1 cellular context compared by ENCODE assay signal in the genomic region with DNA sequence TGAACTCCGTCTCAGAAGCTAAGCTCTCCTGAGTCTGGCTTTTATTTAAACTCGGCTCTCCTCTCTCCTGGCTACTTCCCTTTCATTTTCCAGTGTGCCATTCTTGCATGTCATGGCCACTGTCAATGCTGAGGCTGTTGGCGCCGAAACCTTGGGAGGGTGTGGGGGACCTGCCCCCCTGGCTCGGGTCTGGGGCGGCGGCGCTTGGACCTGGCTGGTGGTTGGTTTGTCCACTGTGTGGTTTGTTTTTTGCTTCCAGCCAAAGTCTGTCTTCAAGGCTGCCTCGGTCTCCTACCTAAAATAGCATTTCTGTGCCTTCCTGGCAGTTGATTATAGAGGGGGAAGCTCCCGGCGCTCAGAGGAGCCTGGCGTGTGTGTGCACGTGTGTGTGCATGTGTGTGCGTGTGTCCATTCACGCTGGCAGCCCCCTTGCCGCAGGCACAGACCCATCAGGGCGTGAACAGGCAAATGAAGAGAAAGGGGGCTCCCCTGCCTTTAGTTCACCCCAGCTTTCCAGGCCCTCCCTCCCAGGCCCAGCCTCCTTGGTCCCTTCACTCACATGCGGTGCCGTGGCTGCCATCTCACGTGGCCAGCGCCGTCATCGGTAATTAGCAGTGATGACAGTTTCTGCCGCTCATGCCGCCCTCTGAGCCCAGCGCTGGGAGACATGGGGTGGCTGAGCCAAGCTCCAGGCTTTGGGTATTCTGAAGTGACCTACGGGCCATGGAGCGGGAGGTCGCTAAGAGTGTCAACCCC.
TF ChIP-seq lines count a peak whose summit lies in the region.

No MANE protein-coding gene starts in this region.

TF ChIP-seq in K562, 482 proteins besides CTCF, POLR2A, EP300 and RAD21 (continued from another document and continues in another):
- TF ChIP-seq, protein P1, sequence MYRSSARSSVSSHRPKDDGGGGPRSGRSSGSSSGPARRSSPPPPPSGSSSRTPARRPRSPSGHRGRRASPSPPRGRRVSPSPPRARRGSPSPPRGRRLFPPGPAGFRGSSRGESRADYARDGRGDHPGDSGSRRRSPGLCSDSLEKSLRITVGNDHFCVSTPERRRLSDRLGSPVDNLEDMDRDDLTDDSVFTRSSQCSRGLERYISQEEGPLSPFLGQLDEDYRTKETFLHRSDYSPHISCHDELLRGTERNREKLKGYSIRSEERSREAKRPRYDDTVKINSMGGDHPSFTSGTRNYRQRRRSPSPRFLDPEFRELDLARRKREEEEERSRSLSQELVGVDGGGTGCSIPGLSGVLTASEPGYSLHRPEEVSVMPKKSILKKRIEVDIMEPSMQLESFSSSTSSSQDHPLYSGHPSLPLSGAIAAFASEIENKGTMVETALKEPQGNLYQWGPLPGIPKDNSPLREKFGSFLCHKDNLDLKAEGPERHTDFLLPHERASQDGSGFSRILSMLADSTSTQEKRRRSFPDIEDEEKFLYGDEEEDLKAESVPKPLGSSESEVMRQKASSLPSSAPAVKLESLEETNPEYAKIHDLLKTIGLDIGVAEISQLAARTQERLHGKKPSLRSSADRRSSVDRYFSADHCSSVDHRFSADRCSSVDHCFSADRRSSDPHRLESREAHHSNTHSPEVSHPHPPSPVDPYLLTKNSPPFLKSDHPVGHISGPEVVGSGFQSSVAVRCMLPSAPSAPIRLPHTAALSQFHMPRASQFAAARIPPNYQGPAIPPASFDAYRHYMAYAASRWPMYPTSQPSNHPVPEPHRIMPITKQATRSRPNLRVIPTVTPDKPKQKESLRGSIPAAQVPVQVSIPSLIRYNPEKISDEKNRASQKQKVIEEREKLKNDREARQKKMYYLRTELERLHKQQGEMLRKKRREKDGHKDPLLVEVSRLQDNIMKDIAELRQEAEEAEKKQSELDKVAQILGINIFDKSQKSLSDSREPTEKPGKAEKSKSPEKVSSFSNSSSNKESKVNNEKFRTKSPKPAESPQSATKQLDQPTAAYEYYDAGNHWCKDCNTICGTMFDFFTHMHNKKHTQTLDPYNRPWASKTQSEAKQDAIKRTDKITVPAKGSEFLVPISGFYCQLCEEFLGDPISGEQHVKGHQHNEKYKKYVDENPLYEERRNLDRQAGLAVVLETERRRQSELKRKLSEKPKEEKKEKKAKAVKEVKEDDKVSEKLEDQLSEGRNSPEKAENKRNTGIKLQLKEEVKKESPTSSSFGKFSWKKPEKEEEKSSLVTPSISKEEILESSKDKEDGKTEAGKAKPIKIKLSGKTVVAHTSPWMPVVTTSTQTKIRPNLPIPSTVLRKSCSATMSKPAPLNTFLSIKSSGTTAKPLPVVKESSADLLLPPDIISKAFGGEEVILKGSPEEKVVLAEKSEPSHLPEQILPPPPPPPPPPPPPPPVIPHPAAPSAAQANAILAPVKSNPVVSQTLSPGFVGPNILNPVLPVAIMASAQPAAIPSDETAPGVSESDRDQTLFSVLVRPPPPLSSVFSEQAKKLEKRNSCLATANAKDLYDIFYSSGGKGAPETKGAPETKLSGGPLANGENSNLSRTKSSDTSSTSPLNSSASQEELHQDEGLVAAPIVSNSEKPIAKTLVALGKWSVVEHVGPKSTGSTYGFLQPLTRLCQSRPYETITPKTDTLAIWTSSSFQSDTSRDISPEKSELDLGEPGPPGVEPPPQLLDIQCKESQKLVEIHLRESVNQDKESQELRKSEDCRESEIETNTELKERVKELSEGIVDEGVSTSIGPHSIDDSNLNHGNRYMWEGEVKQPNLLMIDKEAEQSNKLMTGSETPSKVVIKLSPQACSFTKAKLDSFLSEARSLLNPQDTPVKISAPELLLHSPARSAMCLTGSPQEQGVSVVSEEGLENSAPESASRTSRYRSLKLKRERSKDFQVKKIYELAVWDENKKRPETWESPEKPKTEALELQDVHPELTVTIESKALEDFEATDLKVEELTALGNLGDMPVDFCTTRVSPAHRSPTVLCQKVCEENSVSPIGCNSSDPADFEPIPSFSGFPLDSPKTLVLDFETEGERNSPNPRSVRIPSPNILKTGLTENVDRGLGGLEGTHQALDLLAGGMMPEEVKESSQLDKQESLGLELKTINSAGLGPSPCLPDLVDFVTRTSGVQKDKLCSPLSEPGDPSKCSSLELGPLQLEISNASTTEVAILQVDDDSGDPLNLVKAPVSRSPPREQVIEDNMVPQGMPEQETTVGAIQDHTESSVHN (IDR thresholded peaks at IDR 0.05; ENCODE audit: borderline replicate concordance in 1 of 2, low read depth in 1 of 2): peak in 1 of 2 experiments; percentile 43; a peak in 1 of 4 replicates
- no peak for TF ChIP-seq SIRT6 (IDR thresholded peaks at IDR 0.05; ENCODE audit: low read depth, low read length)
- peak; percentile 75 for TF ChIP-seq RAD51 (IDR thresholded peaks at IDR 0.05; ENCODE audit: borderline replicate concordance, low read depth)
- TF ChIP-seq SMAD4 (CRISPR knock-in tag; conservative IDR thresholded peaks at IDR 0.05): no peak
- no peak for TF ChIP-seq SMARCE1 (IDR thresholded peaks at IDR 0.05)
- TF ChIP-seq SNRNP70 (optimal IDR thresholded peaks at IDR 0.05; ENCODE audit: low read depth, low read length): no peak
- no peak for TF ChIP-seq SLC30A9 (CRISPR knock-in tag; IDR thresholded peaks at IDR 0.05)
- no peak for TF ChIP-seq MTA2 (IDR thresholded peaks at IDR 0.05; ENCODE audit: low read depth)
- no peak for TF ChIP-seq NR2C1 (IDR thresholded peaks at IDR 0.05)
- no peak for TF ChIP-seq NR2C1 (tag; IDR thresholded peaks at IDR 0.05)
- no peak for TF ChIP-seq ESRRA (IDR thresholded peaks at IDR 0.05; ENCODE audit: borderline replicate concordance, low read depth)
- TF ChIP-seq, protein P2, sequence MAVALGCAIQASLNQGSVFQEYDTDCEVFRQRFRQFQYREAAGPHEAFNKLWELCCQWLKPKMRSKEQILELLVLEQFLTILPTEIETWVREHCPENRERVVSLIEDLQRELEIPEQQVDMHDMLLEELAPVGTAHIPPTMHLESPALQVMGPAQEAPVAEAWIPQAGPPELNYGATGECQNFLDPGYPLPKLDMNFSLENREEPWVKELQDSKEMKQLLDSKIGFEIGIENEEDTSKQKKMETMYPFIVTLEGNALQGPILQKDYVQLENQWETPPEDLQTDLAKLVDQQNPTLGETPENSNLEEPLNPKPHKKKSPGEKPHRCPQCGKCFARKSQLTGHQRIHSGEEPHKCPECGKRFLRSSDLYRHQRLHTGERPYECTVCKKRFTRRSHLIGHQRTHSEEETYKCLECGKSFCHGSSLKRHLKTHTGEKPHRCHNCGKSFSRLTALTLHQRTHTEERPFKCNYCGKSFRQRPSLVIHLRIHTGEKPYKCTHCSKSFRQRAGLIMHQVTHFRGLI (CRISPR knock-in tag; IDR thresholded peaks at IDR 0.05): no peak
- no peak for TF ChIP-seq FOXJ3 (CRISPR knock-in tag; IDR thresholded peaks at IDR 0.05)
- no peak for TF ChIP-seq BMI1 (IDR thresholded peaks at IDR 0.05; ENCODE audit: low read length)
- no peak for TF ChIP-seq HNRNPLL (IDR thresholded peaks at IDR 0.05; ENCODE audit: low read depth, low read length, poor library complexity, severe bottlenecking)
- TF ChIP-seq, protein P3, sequence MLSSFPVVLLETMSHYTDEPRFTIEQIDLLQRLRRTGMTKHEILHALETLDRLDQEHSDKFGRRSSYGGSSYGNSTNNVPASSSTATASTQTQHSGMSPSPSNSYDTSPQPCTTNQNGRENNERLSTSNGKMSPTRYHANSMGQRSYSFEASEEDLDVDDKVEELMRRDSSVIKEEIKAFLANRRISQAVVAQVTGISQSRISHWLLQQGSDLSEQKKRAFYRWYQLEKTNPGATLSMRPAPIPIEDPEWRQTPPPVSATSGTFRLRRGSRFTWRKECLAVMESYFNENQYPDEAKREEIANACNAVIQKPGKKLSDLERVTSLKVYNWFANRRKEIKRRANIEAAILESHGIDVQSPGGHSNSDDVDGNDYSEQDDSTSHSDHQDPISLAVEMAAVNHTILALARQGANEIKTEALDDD (IDR thresholded peaks at IDR 0.05): no peak
- TF ChIP-seq NBN (IDR thresholded peaks at IDR 0.05; ENCODE audit: low read depth): no peak
- TF ChIP-seq ZBED1 (IDR thresholded peaks at IDR 0.05): no peak
- no peak for TF ChIP-seq CBX2 (IDR thresholded peaks at IDR 0.05; ENCODE audit: insufficient read depth, low read length, poor library complexity, severe bottlenecking)
- TF ChIP-seq ZNF583 (CRISPR knock-in tag; IDR thresholded peaks at IDR 0.05): no peak
- TF ChIP-seq KAT2B (IDR thresholded peaks at IDR 0.05; ENCODE audit: low read depth, low read length): no peak
- no peak for TF ChIP-seq ETS2 (tag; IDR thresholded peaks at IDR 0.05; ENCODE audit: borderline replicate concordance, poor library complexity, severe bottlenecking)
- no peak for TF ChIP-seq JUNB (CRISPR knock-in tag; conservative IDR thresholded peaks at IDR 0.05)
- no peak for TF ChIP-seq ELF4 (CRISPR knock-in tag; IDR thresholded peaks at IDR 0.05)
- TF ChIP-seq ZNF316 (IDR thresholded peaks at IDR 0.05): no peak
- TF ChIP-seq ZNF41 (CRISPR knock-in tag; conservative IDR thresholded peaks at IDR 0.05): no peak
- TF ChIP-seq HNRNPUL1 (IDR thresholded peaks at IDR 0.05; ENCODE audit: low read length): no peak
- TF ChIP-seq, protein P4, sequence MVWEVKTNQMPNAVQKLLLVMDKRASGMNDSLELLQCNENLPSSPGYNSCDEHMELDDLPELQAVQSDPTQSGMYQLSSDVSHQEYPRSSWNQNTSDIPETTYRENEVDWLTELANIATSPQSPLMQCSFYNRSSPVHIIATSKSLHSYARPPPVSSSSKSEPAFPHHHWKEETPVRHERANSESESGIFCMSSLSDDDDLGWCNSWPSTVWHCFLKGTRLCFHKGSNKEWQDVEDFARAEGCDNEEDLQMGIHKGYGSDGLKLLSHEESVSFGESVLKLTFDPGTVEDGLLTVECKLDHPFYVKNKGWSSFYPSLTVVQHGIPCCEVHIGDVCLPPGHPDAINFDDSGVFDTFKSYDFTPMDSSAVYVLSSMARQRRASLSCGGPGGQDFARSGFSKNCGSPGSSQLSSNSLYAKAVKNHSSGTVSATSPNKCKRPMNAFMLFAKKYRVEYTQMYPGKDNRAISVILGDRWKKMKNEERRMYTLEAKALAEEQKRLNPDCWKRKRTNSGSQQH (CRISPR knock-in tag; IDR thresholded peaks at IDR 0.05): no peak
- no peak; a peak in 1 of 4 replicates for TF ChIP-seq FOXA3 (CRISPR knock-in tag; conservative IDR thresholded peaks at IDR 0.05 in 1 of 2, IDR thresholded peaks at IDR 0.05 in 1 of 2)
- TF ChIP-seq BRD9 (IDR thresholded peaks at IDR 0.05; ENCODE audit: low read depth, partially characterized antibody): no peak
- TF ChIP-seq, protein P5, sequence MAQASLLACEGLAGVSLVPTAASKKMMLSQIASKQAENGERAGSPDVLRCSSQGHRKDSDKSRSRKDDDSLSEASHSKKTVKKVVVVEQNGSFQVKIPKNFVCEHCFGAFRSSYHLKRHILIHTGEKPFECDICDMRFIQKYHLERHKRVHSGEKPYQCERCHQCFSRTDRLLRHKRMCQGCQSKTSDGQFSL (CRISPR knock-in tag; IDR thresholded peaks at IDR 0.05): no peak
- TF ChIP-seq, protein P5 (tag; IDR thresholded peaks at IDR 0.05): no peak
- TF ChIP-seq CSDE1 (IDR thresholded peaks at IDR 0.05): no peak
- peak; percentile 60 for TF ChIP-seq CREB1 (IDR thresholded peaks at IDR 0.05)
- peak; percentile 85 for TF ChIP-seq CREB1 (CRISPR knock-in tag; IDR thresholded peaks at IDR 0.05)
- TF ChIP-seq, protein P6, sequence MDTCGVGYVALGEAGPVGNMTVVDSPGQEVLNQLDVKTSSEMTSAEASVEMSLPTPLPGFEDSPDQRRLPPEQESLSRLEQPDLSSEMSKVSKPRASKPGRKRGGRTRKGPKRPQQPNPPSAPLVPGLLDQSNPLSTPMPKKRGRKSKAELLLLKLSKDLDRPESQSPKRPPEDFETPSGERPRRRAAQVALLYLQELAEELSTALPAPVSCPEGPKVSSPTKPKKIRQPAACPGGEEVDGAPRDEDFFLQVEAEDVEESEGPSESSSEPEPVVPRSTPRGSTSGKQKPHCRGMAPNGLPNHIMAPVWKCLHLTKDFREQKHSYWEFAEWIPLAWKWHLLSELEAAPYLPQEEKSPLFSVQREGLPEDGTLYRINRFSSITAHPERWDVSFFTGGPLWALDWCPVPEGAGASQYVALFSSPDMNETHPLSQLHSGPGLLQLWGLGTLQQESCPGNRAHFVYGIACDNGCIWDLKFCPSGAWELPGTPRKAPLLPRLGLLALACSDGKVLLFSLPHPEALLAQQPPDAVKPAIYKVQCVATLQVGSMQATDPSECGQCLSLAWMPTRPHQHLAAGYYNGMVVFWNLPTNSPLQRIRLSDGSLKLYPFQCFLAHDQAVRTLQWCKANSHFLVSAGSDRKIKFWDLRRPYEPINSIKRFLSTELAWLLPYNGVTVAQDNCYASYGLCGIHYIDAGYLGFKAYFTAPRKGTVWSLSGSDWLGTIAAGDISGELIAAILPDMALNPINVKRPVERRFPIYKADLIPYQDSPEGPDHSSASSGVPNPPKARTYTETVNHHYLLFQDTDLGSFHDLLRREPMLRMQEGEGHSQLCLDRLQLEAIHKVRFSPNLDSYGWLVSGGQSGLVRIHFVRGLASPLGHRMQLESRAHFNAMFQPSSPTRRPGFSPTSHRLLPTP (IDR thresholded peaks at IDR 0.05; ENCODE audit: borderline replicate concordance, extremely low read depth, insufficient read length): no peak
- TF ChIP-seq TRIM28 (IDR thresholded peaks at IDR 0.05): no peak
- no peak for TF ChIP-seq RBM39 (optimal IDR thresholded peaks at IDR 0.05; ENCODE audit: low read depth, low read length)
- TF ChIP-seq KLF16 (IDR thresholded peaks at IDR 0.05): no peak
- no peak for TF ChIP-seq POLR3G (IDR thresholded peaks at IDR 0.05; ENCODE audit: extremely low read depth, insufficient read length, insufficient replicate concordance)
